Comparison of ENCODE assay signal across 1 cellular context in the genomic region with DNA sequence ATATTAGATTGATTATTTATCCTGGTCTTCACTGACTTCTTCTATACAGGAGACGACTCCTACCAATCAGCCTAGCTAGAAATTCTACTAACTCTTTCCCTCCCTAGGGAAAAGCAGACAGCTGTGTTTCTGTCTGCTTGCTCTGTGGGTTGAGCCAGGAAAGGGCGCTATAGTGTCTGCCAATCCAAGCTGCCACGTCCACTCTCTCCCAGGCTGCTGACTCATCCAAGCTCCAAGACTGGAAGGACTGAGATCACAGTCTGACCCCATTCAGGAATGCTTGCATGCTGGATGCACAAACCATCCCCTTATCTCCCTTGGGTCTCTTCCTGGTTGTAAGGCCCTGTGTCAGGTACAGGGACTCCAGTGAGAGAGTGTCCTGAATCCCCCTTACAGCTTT.
TF ChIP-seq lines count a peak whose summit lies in the region.

No MANE protein-coding gene starts in this region.

TF ChIP-seq in IMR-90, 13 proteins besides CTCF, POLR2A, EP300 and RAD21 (continued from another document):
- TF ChIP-seq SMC3 (IDR thresholded peaks at IDR 0.05; ENCODE audit: low read depth, low read length) = 0 out of 2 replicates have a peak, but pooled peaks have one; percentile 5
- peak; percentile 82 for TF ChIP-seq NFE2L2 (IDR thresholded peaks at IDR 0.05; ENCODE audit: low read depth, low read length)
- TF ChIP-seq, protein P1, sequence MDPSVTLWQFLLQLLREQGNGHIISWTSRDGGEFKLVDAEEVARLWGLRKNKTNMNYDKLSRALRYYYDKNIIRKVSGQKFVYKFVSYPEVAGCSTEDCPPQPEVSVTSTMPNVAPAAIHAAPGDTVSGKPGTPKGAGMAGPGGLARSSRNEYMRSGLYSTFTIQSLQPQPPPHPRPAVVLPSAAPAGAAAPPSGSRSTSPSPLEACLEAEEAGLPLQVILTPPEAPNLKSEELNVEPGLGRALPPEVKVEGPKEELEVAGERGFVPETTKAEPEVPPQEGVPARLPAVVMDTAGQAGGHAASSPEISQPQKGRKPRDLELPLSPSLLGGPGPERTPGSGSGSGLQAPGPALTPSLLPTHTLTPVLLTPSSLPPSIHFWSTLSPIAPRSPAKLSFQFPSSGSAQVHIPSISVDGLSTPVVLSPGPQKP (IDR thresholded peaks at IDR 0.05; ENCODE audit: borderline replicate concordance, low read depth, low read length) = no peak
- no peak for TF ChIP-seq CHD1 (IDR thresholded peaks at IDR 0.05; ENCODE audit: low read depth, low read length)
- no peak for TF ChIP-seq RFX5 (IDR thresholded peaks at IDR 0.05; ENCODE audit: low read depth, low read length)
- no peak for TF ChIP-seq BHLHE40 (IDR thresholded peaks at IDR 0.05; ENCODE audit: low read depth, low read length)
- TF ChIP-seq FOS (IDR thresholded peaks at IDR 0.05; ENCODE audit: low read depth, low read length) = peak; percentile 85
